Comparison of ENCODE assay signal across 12 cellular contexts in the genomic region with DNA sequence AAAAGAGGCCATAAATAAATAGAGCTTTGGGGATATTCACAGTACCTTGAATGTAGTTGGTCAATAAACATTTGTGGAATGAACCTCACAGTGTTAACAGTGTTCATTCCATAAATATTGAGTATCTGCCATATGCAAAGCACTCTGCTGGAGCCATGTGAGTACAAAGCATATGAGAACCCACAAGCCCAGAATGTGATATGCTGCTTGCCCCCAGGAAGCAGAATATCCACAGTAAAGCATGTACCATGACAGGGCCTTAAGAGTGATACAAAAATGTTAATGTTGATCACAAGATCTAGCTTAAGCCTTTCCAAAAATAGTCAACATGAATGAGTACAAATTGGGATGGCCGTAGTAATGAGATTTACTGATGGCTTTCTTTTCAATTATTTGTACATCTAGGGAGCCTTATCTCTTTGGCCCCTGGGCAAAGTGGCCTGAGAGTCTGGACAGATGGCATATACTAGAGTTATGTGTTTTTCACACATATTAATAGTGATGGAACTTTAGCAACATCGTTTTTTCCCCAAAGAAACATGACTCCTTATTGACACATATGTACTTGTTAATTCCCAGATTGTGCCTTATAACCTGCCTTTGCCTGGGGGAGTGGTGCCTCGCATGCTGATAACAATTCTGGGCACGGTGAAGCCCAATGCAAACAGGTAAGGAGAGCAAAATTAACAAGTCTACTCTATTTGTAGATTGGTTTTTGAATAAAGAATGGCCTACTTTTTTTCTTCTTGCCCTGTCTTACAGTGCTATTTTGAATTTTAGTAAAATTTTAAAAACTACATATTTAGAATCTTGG. TPM values are rescaled to one million over a fixed set of nuclear protein-coding genes. Genes with fewer than 3 reads are reported as not detected.
DNase-seq lines count a peak whose midpoint lies in the region; ATAC-seq and TF ChIP-seq lines count a peak whose summit lies in the region.
"Had no signal": no experiment of that assay in that cellular context is flagged by ENCODE, and none has a peak within 500 bp of the region (broad histone marks: within the 10 kb centered on the region; RNA-seq: fewer than 3 reads in every experiment).

No MANE protein-coding gene starts in this region.

- H3K9ac ChIP-seq in mesenchymal stem cell (ENCODE audit: low read length): peak overlapping the region; percentile 84

- no peaks in the 10 kb centered on the region for H3K9me3 Mint-ChIP-seq in Caco-2 (ENCODE audit: unreplicated experiment)
- H3K9me3 Mint-ChIP-seq in HFFc6: no peaks in the 10 kb centered on the region
- no peaks in the 10 kb centered on the region for H3K9me3 Mint-ChIP-seq in type B pancreatic cell
- H3K9me3 Mint-ChIP-seq: CD8-positive, alpha-beta T cell; H9 had no signal

- H3K9me3 ChIP-seq in Caco-2 (no peaks in the 10 kb centered on the region), mesenchymal stem cell (ENCODE audit: control insufficient read depth, low read length) (no peaks in the 10 kb centered on the region)

- H4K91ac ChIP-seq in mesenchymal stem cell (ENCODE audit: low read length): no peak overlapping the region

- H2BK120ac ChIP-seq in mesenchymal stem cell (ENCODE audit: low read depth, low read length): no peak overlapping the region

- H3K4me2 ChIP-seq in mesenchymal stem cell (ENCODE audit: low read length, poor library complexity, severe bottlenecking): no peak overlapping the region

- H2AK5ac ChIP-seq in mesenchymal stem cell (ENCODE audit: low read length, severe bottlenecking): no peak overlapping the region

- H3K4me1 ChIP-seq in Caco-2: no peaks in the 10 kb centered on the region
- H3K4me1 ChIP-seq in mesenchymal stem cell (ENCODE audit: control insufficient read depth, insufficient read depth, low read depth, low read length): peaks cover 4% of the 10 kb centered on the region

- TF ChIP-seq CTCF in Caco-2 (IDR thresholded peaks at IDR 0.05; ENCODE audit: insufficient read depth in 1 of 2, low read depth in 1 of 2, low read length in 1 of 2, severe bottlenecking in 1 of 2, unreplicated experiment in 1 of 2) (no peak), HFFc6 (IDR thresholded peaks at IDR 0.05) (no peak), type B pancreatic cell (conservative IDR thresholded peaks at IDR 0.05) (no peak)

- H3K27ac Mint-ChIP-seq in Caco-2 (ENCODE audit: unreplicated experiment) (peak overlapping the region; percentile 47), HFFc6 (0 out of 2 replicates have a peak overlapping the region, but pooled peaks have one; percentile 24), type B pancreatic cell (peak overlapping the region; percentile 22)
- H3K27ac Mint-ChIP-seq: CD8-positive, alpha-beta T cell; H9 had no signal

- no peak overlapping the region for H3K4me3 Mint-ChIP-seq in Caco-2 (ENCODE audit: unreplicated experiment)
- no peak overlapping the region for H3K4me3 Mint-ChIP-seq in HFFc6
- no peak overlapping the region for H3K4me3 Mint-ChIP-seq in type B pancreatic cell
- H3K4me3 Mint-ChIP-seq: CD8-positive, alpha-beta T cell; H9 had no signal

- no peak overlapping the region for H2BK5ac ChIP-seq in mesenchymal stem cell (ENCODE audit: low read depth, low read length, poor library complexity, severe bottlenecking)

- peaks cover 96% of the 10 kb centered on the region for H3K36me3 Mint-ChIP-seq in Caco-2 (ENCODE audit: insufficient read depth, unreplicated experiment)
- H3K36me3 Mint-ChIP-seq in HFFc6 (ENCODE audit: low read depth): peaks cover 38% of the 10 kb centered on the region
- peaks cover 45% of the 10 kb centered on the region for H3K36me3 Mint-ChIP-seq in type B pancreatic cell
- H3K36me3 Mint-ChIP-seq: CD8-positive, alpha-beta T cell had no signal

- WGBS in mesenchymal stem cell: 67% methylated on average over 1 of the region's 4 CpGs

- no peak overlapping the region for H3K27ac ChIP-seq in mesenchymal stem cell (ENCODE audit: low read length, poor library complexity, severe bottlenecking)

- H3K36me3 ChIP-seq in Caco-2 (ENCODE audit: control insufficient read depth, insufficient read depth, low read length) (peaks cover 11% of the 10 kb centered on the region), mesenchymal stem cell (ENCODE audit: control insufficient read depth in 1 of 2, insufficient read depth in 2 of 2, low read depth in 1 of 2, low read length in 2 of 2) (peaks cover 16 to 87% of the 10 kb centered on the region in 2 experiments)

- H3K4ac ChIP-seq in mesenchymal stem cell (ENCODE audit: low read depth in 1 of 2, low read length in 2 of 2): no peak overlapping the region

- no peaks in the 10 kb centered on the region for H3K27me3 Mint-ChIP-seq in Caco-2 (ENCODE audit: insufficient read depth, unreplicated experiment)
- H3K27me3 Mint-ChIP-seq in HFFc6 (ENCODE audit: insufficient read depth): peaks cover 3% of the 10 kb centered on the region; the same call in 1 of the 2 replicates
- no peaks in the 10 kb centered on the region for H3K27me3 Mint-ChIP-seq in type B pancreatic cell

- BruUV-seq in Caco-2 (replicated peaks; lab: Mats Ljungman, UMichigan): no TSS peak

- intact Hi-C loops in Caco-2 (cut with micrococcal nuclease; ENCODE audit: unreplicated experiment): no loop called here

- H2BK12ac ChIP-seq in mesenchymal stem cell (ENCODE audit: low read length in 2 of 2): no peak overlapping the region

- no peak overlapping the region for H3K18ac ChIP-seq in mesenchymal stem cell (ENCODE audit: low read depth in 1 of 2, low read length in 2 of 2)

- no peak overlapping the region for H4K8ac ChIP-seq in mesenchymal stem cell (ENCODE audit: low read length)

- no peak overlapping the region for H2AFZ ChIP-seq in mesenchymal stem cell (ENCODE audit: low read depth, low read length)

- H3K4me1 Mint-ChIP-seq in Caco-2 (ENCODE audit: low read depth, unreplicated experiment) (peaks cover 32% of the 10 kb centered on the region), HFFc6 (ENCODE audit: low read depth) (peaks cover 21% of the 10 kb centered on the region), type B pancreatic cell (ENCODE audit: unreplicated experiment) (peaks cover 11% of the 10 kb centered on the region)
- H3K4me1 Mint-ChIP-seq: H9 had no signal

- H3K27me3 ChIP-seq in Caco-2 (replicated peaks; ENCODE audit: control insufficient read depth, insufficient read depth, low read length) (no peaks in the 10 kb centered on the region), mesenchymal stem cell (ENCODE audit: control insufficient read depth in 1 of 2, insufficient read depth in 1 of 2, low read length in 2 of 2) (no peaks in the 10 kb centered on the region)

- no peak for DNase-seq in Caco-2
- DNase-seq in HFFc6: no peak
- no peak for DNase-seq in mesenchymal stem cell
- DNase-seq in type B pancreatic cell (ENCODE audit: extremely low spot score, unreplicated experiment): no peak
- no peak for DNase-seq in NCI-H2196 treated with DMSO at 0.1 percent for 48 hours (lab: John Stamatoyannopoulos, UW; ENCODE audit: unreplicated experiment)
- DNase-seq: CD8-positive, alpha-beta T cell; COR-L47; DND-41; GDM1; GOT3; H9 had no signal

- CTCF ChIA-PET in Caco-2 (lab: Charles Lee): no interaction called here

- ATAC-seq in GM21786 (IDR thresholded peaks at IDR 0.05; ENCODE audit: unreplicated experiment): no peak
- ATAC-seq: CD8-positive, alpha-beta T cell had no signal

- no peak overlapping the region for H3K14ac ChIP-seq in mesenchymal stem cell (ENCODE audit: low read length in 2 of 2)

- H3K23ac ChIP-seq in mesenchymal stem cell (ENCODE audit: low read length in 2 of 2): no peak overlapping the region

- no peak overlapping the region for H3K4me3 ChIP-seq in Caco-2 (ENCODE audit: low read depth, low read length)
- no peak overlapping the region for H3K4me3 ChIP-seq in mesenchymal stem cell (ENCODE audit: insufficient read depth in 1 of 2, low read depth in 1 of 2, low read length in 2 of 2)

- peaks cover 23% of the 10 kb centered on the region for H3K79me1 ChIP-seq in mesenchymal stem cell (replicated peaks; ENCODE audit: low read length, poor library complexity, severe bottlenecking)

- POLR2A ChIA-PET in Caco-2 (lab: Charles Lee): no interaction called here

- no peak overlapping the region for H2BK15ac ChIP-seq in mesenchymal stem cell (ENCODE audit: low read depth, poor library complexity, severe bottlenecking)

RNA-seq across cellular contexts. Expression of a gene that starts 10.9 kb away (rescaled TPM):
- 206 and 246 TPM in 2 replicates for total RNA-seq in Caco-2 (2022)
- 10 to 100 TPM; 70.1 to 83.0 (median 74.7) TPM for total RNA-seq in HFFc6 (2021; fragmentation: NEBNext Ultra II Directional; extraction: Animal tissue kit (Norgen Biotek cat#: 25700))
- polyA plus RNA-seq in mesenchymal stem cell (2013, experiment 1 of 2): 172 TPM
- 175 TPM for polyA plus RNA-seq in mesenchymal stem cell (2013, experiment 2 of 2)
- 120 and 497 TPM in 2 replicates for total RNA-seq in type B pancreatic cell (ENCODE audit: low replicate concordance)

RNA-seq across cellular contexts. Expression of a gene that starts 51.5 kb away (rescaled TPM):
- 49.7 and 54.1 TPM in 2 replicates for total RNA-seq in Caco-2 (2022)
- total RNA-seq in HFFc6 (2021; fragmentation: NEBNext Ultra II Directional; extraction: Animal tissue kit (Norgen Biotek cat#: 25700)): 10 to 100 TPM; 21.8 to 58.3 (median 52.5) TPM
- 5.8 TPM for polyA plus RNA-seq in mesenchymal stem cell (2013, experiment 1 of 2)
- polyA plus RNA-seq in mesenchymal stem cell (2013, experiment 2 of 2): 5.8 TPM
- 18.8 and 58.8 TPM in 2 replicates for total RNA-seq in type B pancreatic cell (ENCODE audit: low replicate concordance)
